8 cellular contexts compared by ENCODE assay signal in genomic region chr4:141333450-141334235, GRCh38.
DNase-seq lines count a peak whose midpoint lies in the region; ATAC-seq and TF ChIP-seq lines count a peak whose summit lies in the region.
"Not testable (repeated sequence)": the region's sequence is repeated elsewhere in the genome, so short reads cannot be mapped to it uniquely, and the experiment has no call there.

No MANE protein-coding gene starts in this region.

- not testable (repeated sequence) for H3K9me3 ChIP-seq in GM23248 (ENCODE audit: low read depth); T-helper 17 cell (ENCODE audit: control insufficient read depth, low read length, poor library complexity, severe bottlenecking); ovary

- H3K4me3 Mint-ChIP-seq in T-helper 17 cell = peak overlapping the region; percentile 52

- in situ Hi-C loops in GM23248 (cut with MboI) = loop anchor here (25.0 kb wide), 1 partner anchor 1504 kb away; the partner anchor contains the start of gene INPP4B

- not testable (repeated sequence) for H4K20me1 ChIP-seq in GM23248 (ENCODE audit: insufficient read depth)

- peak; percentile 53 for DNase-seq in AG08395 (ENCODE audit: low spot score)
- peak; percentile 85 for DNase-seq in GM23248
- DNase-seq in T-helper 17 cell = not testable (repeated sequence)
- DNase-seq in cardiac fibroblast (ENCODE audit: low read depth in 2 of 2) = peak; percentile 81 to 83
- DNase-seq in fibroblast of villous mesenchyme (ENCODE audit: low read depth) = peak; percentile 85
- peak; percentile 84 for DNase-seq in left lobe of liver (ENCODE audit: low spot score)
- DNase-seq in ovary = peak in 2 of 5 donors; percentile 14 to 45
- DNase-seq in stromal cell of bone marrow (ENCODE audit: low read depth) = peak; percentile 22

- H2AFZ ChIP-seq in GM23248 = peak overlapping the region; percentile 82

- not testable (repeated sequence) for H3K27ac Mint-ChIP-seq in T-helper 17 cell

- ATAC-seq in T-helper 17 cell = not testable (repeated sequence)
- peak; percentile 79 for ATAC-seq in left lobe of liver

- peak overlapping the region; percentile 63 for H3K9ac ChIP-seq in GM23248

- intact Hi-C loops in ovary (cut with DNase I) = not testable (repeated sequence)

- H3K9me2 ChIP-seq in GM23248 (ENCODE audit: insufficient read depth) = not testable (repeated sequence)

- H3K27ac ChIP-seq in GM23248 = peak overlapping the region; percentile 48
- not testable (repeated sequence) for H3K27ac ChIP-seq in ovary

- TF ChIP-seq CTCF in cardiac fibroblast (IDR thresholded peaks at IDR 0.05; ENCODE audit: low read depth, low read length); fibroblast of villous mesenchyme (IDR thresholded peaks at IDR 0.05; ENCODE audit: insufficient read depth, low read depth, low read length); ovary (IDR thresholded peaks at IDR 0.05): not testable (repeated sequence)

- TF ChIP-seq POLR2A in ovary (IDR thresholded peaks at IDR 0.05) = not testable (repeated sequence)

- H3K36me3 ChIP-seq in GM23248 (ENCODE audit: low read depth); ovary: not testable (repeated sequence)

- WGBS in GM23248 (ENCODE audit: low coverage in 1 of 2, low lambda C conversion rate in 2 of 2, missing lambda C conversion rate in 2 of 2), 2 experiments = 7 to 11% methylated on average over 15 to 18 of the region's 25 CpGs
- WGBS in ovary, 3 donors = 3 to 13% (median 11%) methylated on average over 15 to 24 of the region's 25 CpGs

- peaks cover 28% of the 10 kb centered on the region for H3F3A ChIP-seq in GM23248 (ENCODE audit: insufficient read depth)

- H3K4me2 ChIP-seq in GM23248 (ENCODE audit: unreplicated experiment) = peak overlapping the region; percentile 61

- not testable (repeated sequence) for H3K4me1 Mint-ChIP-seq in T-helper 17 cell

- H3K36me3 Mint-ChIP-seq in T-helper 17 cell (ENCODE audit: low read depth) = not testable (repeated sequence)

- H3K27me3 ChIP-seq in GM23248 (replicated peaks; ENCODE audit: insufficient read depth); ovary: not testable (repeated sequence)

- not testable (repeated sequence) for TF ChIP-seq EP300 in ovary (IDR thresholded peaks at IDR 0.05)

- peaks cover 39% of the 10 kb centered on the region for H3K27me3 Mint-ChIP-seq in T-helper 17 cell

- peak overlapping the region; percentile 60 for H3K4me3 ChIP-seq in GM23248
- peak overlapping the region; percentile 25 to 29 for H3K4me3 ChIP-seq in cardiac fibroblast (replicated peaks in 1 of 2; ENCODE audit: low read depth in 2 of 2, low read length in 2 of 2)
- peak overlapping the region; percentile 34 for H3K4me3 ChIP-seq in fibroblast of villous mesenchyme (ENCODE audit: low read depth, low read length)
- peak overlapping the region; percentile 32 for H3K4me3 ChIP-seq in ovary

- H3K79me2 ChIP-seq in GM23248 (ENCODE audit: insufficient read depth) = not testable (repeated sequence)

- peaks cover 38% of the 10 kb centered on the region for H3K4me1 ChIP-seq in GM23248 (ENCODE audit: insufficient read depth)
- not testable (repeated sequence) for H3K4me1 ChIP-seq in ovary (ENCODE audit: insufficient read depth)
